Comparison of ENCODE assay signal across 18 cellular contexts in genomic region chr22:21047035-21047661, GRCh38. TPM values are rescaled to one million over a fixed set of nuclear protein-coding genes. Genes with fewer than 3 reads are reported as not detected.
A peak's percentile ranks its signal among the peaks of the same experiment; 100 is the strongest.
DNase-seq lines count a peak whose midpoint lies in the region; ATAC-seq and TF ChIP-seq lines count a peak whose summit lies in the region.
"Had no signal": no experiment of that assay in that cellular context is flagged by ENCODE, and none has a peak within 500 bp of the region (broad histone marks: within the 10 kb centered on the region; RNA-seq: fewer than 3 reads in every experiment).

No MANE protein-coding gene starts in this region.

- H2BK12ac ChIP-seq in neuronal stem cell (ENCODE audit: low read length): no peak overlapping the region

- H3K36me3 ChIP-seq in neuronal stem cell (replicated peaks in 1 of 2; ENCODE audit: control insufficient read depth in 2 of 2, insufficient read depth in 2 of 2, low read length in 2 of 2) (no peaks in the 10 kb centered on the region), body of pancreas (replicated peaks in 1 of 2; ENCODE audit: insufficient read depth in 1 of 2, low read depth in 2 of 2) (no peaks in the 10 kb centered on the region)
- H3K36me3 ChIP-seq: BLaER1 treated with 17β-estradiol and CSF1 and Interleukin-3, amounts not matched to agents 10 nM and 100 nM; HAP-1 had no signal

- no peak overlapping the region for H3K9ac ChIP-seq in neuronal stem cell (ENCODE audit: low read depth, low read length, poor library complexity)
- H3K9ac ChIP-seq: BLaER1 treated with 17β-estradiol and CSF1 and Interleukin-3, amounts not matched to agents 10 nM and 100 nM had no signal

- peak; percentile 17 for DNase-seq in activated naive CD4-positive, alpha-beta T cell treated with anti-CD3 and anti-CD28 coated beads, Interleukin-2, amount 10 ng/mL, durations not matched to agents 7 days and 5 days
- DNase-seq in activated naive CD4-positive, alpha-beta T cell treated with Interleukin-2 at 50 U/mL for 16 hours: no peak
- DNase-seq in epidermal melanocyte (ENCODE audit: insufficient read length, low spot score) (peak; percentile 4), neuronal stem cell (ENCODE audit: low spot score) (no peak), cortex of kidney (lab: John Stamatoyannopoulos, UW) (no peak), pons (ENCODE audit: low spot score) (no peak), body of pancreas (no peak)
- DNase-seq: 8988T; AML-193; CD4-positive, CD25-positive, alpha-beta regulatory T cell; DMS 273 treated with DMSO at 0.1 percent for 48 hours; DMS79 treated with DMSO at 0.1 percent for 48 hours; EL; GOT3 had no signal

- H3K79me1 ChIP-seq in neuronal stem cell (ENCODE audit: low read depth, low read length): no peaks in the 10 kb centered on the region

- CTCF ChIA-PET in activated naive CD4-positive, alpha-beta T cell treated with anti-CD3 and anti-CD28 coated beads, Interleukin-2, amount 10 ng/mL, durations not matched to agents 7 days and 5 days (lab: Charles Lee): no interaction called here

- H4K8ac ChIP-seq in neuronal stem cell (ENCODE audit: low read depth, low read length): no peak overlapping the region

- H2AK5ac ChIP-seq in neuronal stem cell (ENCODE audit: low read depth, low read length): peak overlapping the region; percentile 24

- H3K4me1 Mint-ChIP-seq in activated naive CD4-positive, alpha-beta T cell treated with anti-CD3 and anti-CD28 coated beads, Interleukin-2, amount 10 ng/mL, durations not matched to agents 7 days and 5 days: peaks cover 39% of the 10 kb centered on the region

- no peak overlapping the region for H2BK120ac ChIP-seq in neuronal stem cell (ENCODE audit: low read depth, low read length)

- no peaks in the 10 kb centered on the region for H3K9me3 Mint-ChIP-seq in activated naive CD4-positive, alpha-beta T cell treated with anti-CD3 and anti-CD28 coated beads, Interleukin-2, amount 10 ng/mL, durations not matched to agents 7 days and 5 days
- H3K9me3 Mint-ChIP-seq: IgD-negative memory B cell had no signal

- no peak overlapping the region for H3K4ac ChIP-seq in neuronal stem cell (ENCODE audit: low read length)

- peaks cover 0 to 19% (median 0%) of the 10 kb centered on the region in 3 experiments for H3K27me3 ChIP-seq in neuronal stem cell (ENCODE audit: control insufficient read depth in 3 of 3, insufficient read depth in 3 of 3, low read depth in 1 of 3, low read length in 3 of 3)
- no peaks in the 10 kb centered on the region for H3K27me3 ChIP-seq in body of pancreas
- H3K27me3 ChIP-seq: BLaER1 treated with 17β-estradiol and CSF1 and Interleukin-3, amounts not matched to agents 10 nM and 100 nM had no signal

- ATAC-seq in body of pancreas: no peak

- no peak for TF ChIP-seq POLR2A in body of pancreas (IDR thresholded peaks at IDR 0.05)

- TF ChIP-seq CTCF in body of pancreas (IDR thresholded peaks at IDR 0.05): no peak

- intact Hi-C loops in body of pancreas (cut with DNase I): no loop called here

- peak overlapping the region; percentile 10 for H2BK15ac ChIP-seq in neuronal stem cell (ENCODE audit: low read length)

- H3K14ac ChIP-seq in neuronal stem cell (ENCODE audit: low read length): peak overlapping the region; percentile 75

- H2BK5ac ChIP-seq in neuronal stem cell (ENCODE audit: low read length): no peak overlapping the region

- no peak overlapping the region for H4K91ac ChIP-seq in neuronal stem cell (ENCODE audit: low read depth, low read length, poor library complexity)

- H2AFZ ChIP-seq in neuronal stem cell (ENCODE audit: low read length): no peak overlapping the region

- peak overlapping the region in 1 of 2 donors; percentile 44 for H3K4me3 ChIP-seq in neuronal stem cell (ENCODE audit: low read length in 2 of 2)
- no peak overlapping the region for H3K4me3 ChIP-seq in body of pancreas
- H3K4me3 ChIP-seq: BLaER1 treated with 17β-estradiol and CSF1 and Interleukin-3, amounts not matched to agents 10 nM and 100 nM; HAP-1 had no signal

- peaks cover 15 to 20% of the 10 kb centered on the region in 2 donors for H3K4me1 ChIP-seq in neuronal stem cell (ENCODE audit: control insufficient read depth in 2 of 2, insufficient read depth in 1 of 2, low read depth in 1 of 2, low read length in 2 of 2)
- peaks cover 18% of the 10 kb centered on the region for H3K4me1 ChIP-seq in body of pancreas

- no peak overlapping the region for H3K27ac ChIP-seq in neuronal stem cell (replicated peaks; ENCODE audit: low read length)
- no peak overlapping the region for H3K27ac ChIP-seq in body of pancreas
- H3K27ac ChIP-seq: BLaER1 treated with 17β-estradiol and CSF1 and Interleukin-3, amounts not matched to agents 10 nM and 100 nM had no signal

- no peaks in the 10 kb centered on the region for H3K36me3 Mint-ChIP-seq in activated naive CD4-positive, alpha-beta T cell treated with anti-CD3 and anti-CD28 coated beads, Interleukin-2, amount 10 ng/mL, durations not matched to agents 7 days and 5 days
- H3K36me3 Mint-ChIP-seq: CD4-positive, CD25-positive, alpha-beta regulatory T cell had no signal

- H3K23ac ChIP-seq in neuronal stem cell (ENCODE audit: low read depth, low read length, poor library complexity): peak overlapping the region; percentile 12

- H3K9me3 ChIP-seq in neuronal stem cell (replicated peaks in 1 of 2; ENCODE audit: control insufficient read depth in 2 of 2, insufficient read depth in 1 of 2, low read depth in 1 of 2, low read length in 2 of 2) (no peaks in the 10 kb centered on the region), body of pancreas (no peaks in the 10 kb centered on the region)
- H3K9me3 ChIP-seq: BLaER1 treated with 17β-estradiol and CSF1 and Interleukin-3, amounts not matched to agents 10 nM and 100 nM; HAP-1 had no signal

- H3K27ac Mint-ChIP-seq in activated naive CD4-positive, alpha-beta T cell treated with anti-CD3 and anti-CD28 coated beads, Interleukin-2, amount 10 ng/mL, durations not matched to agents 7 days and 5 days: no peak overlapping the region
- H3K27ac Mint-ChIP-seq: CD4-positive, CD25-positive, alpha-beta regulatory T cell had no signal

- peaks cover 67% of the 10 kb centered on the region for H3K27me3 Mint-ChIP-seq in activated naive CD4-positive, alpha-beta T cell treated with anti-CD3 and anti-CD28 coated beads, Interleukin-2, amount 10 ng/mL, durations not matched to agents 7 days and 5 days

- no peak overlapping the region for H3K4me2 ChIP-seq in neuronal stem cell (ENCODE audit: insufficient read depth, low read length, poor library complexity, severe bottlenecking)

- no peak overlapping the region for H3K4me3 Mint-ChIP-seq in activated naive CD4-positive, alpha-beta T cell treated with anti-CD3 and anti-CD28 coated beads, Interleukin-2, amount 10 ng/mL, durations not matched to agents 7 days and 5 days

- H3K18ac ChIP-seq in neuronal stem cell (ENCODE audit: low read length): peak overlapping the region; percentile 22

- no CpG with 5 or more reads among the region's 14 CpGs for WGBS in neuronal stem cell (ENCODE audit: extremely low coverage in 2 of 2, insufficient read length in 2 of 2, insufficient replicate concordance in 1 of 2), 2 donors
- 80 to 86% methylated on average over 12 to 14 of the region's 14 CpGs for WGBS in body of pancreas, 2 donors

RNA-seq across cellular contexts. Expression of gene LRRC74B, which starts 1.4 kb away (rescaled TPM):
- not detected for polyA plus RNA-seq in neuronal stem cell (2013, experiment 1 of 2)
- polyA plus RNA-seq in neuronal stem cell (2013, experiment 2 of 2): 0.01 TPM
- not detected for total RNA-seq in body of pancreas
- total RNA-seq: HT-29 had no signal
- polyA plus RNA-seq: CD4-positive, CD25-positive, alpha-beta regulatory T cell; IgD-negative memory B cell had no signal

RNA-seq across cellular contexts. Expression of gene SLC7A4, which starts 14.8 kb away (rescaled TPM):
- 0.18 TPM for polyA plus RNA-seq in neuronal stem cell (2013, experiment 1 of 2)
- polyA plus RNA-seq in neuronal stem cell (2013, experiment 2 of 2): 0.24 TPM
- 1 to 10 TPM; 1.3 to 1.8 TPM for total RNA-seq in body of pancreas
- total RNA-seq: CD4-positive, CD25-positive, alpha-beta regulatory T cell; HT-29 had no signal
- polyA plus RNA-seq: IgD-negative memory B cell had no signal

RNA-seq across cellular contexts. Expression of gene P2RX6, which starts 32.2 kb away (rescaled TPM):
- 0.43 TPM for polyA plus RNA-seq in neuronal stem cell (2013, experiment 1 of 2)
- 0.53 TPM for polyA plus RNA-seq in neuronal stem cell (2013, experiment 2 of 2)
- total RNA-seq in body of pancreas: not detected
- polyA plus RNA-seq: IgD-negative memory B cell had no signal

RNA-seq across cellular contexts. Expression of gene THAP7, which starts 45.2 kb away (rescaled TPM):
- 26.5 TPM for polyA plus RNA-seq in neuronal stem cell (2013, experiment 1 of 2)
- 28.4 TPM for polyA plus RNA-seq in neuronal stem cell (2013, experiment 2 of 2)
- total RNA-seq in body of pancreas: 10 to 100 TPM; 17.1 to 20.2 TPM

Comparison
In these comparisons a context has a peak if more than half of its experiments do, and no peak if none do; other contexts are left out.
1. DNase-seq: peak in activated naive CD4-positive, alpha-beta T cell treated with anti-CD3 and anti-CD28 coated beads, Interleukin-2, amount 10 ng/mL, durations not matched to agents 7 days and 5 days (single experiment) and epidermal melanocyte (single experiment); none in activated naive CD4-positive, alpha-beta T cell treated with Interleukin-2 at 50 U/mL for 16 hours (single experiment), neuronal stem cell (single experiment), cortex of kidney (single experiment), pons (single experiment) and body of pancreas (0 of 4).